ENCODE assay signal across 13 cellular contexts in genomic region chr1:237411621-237412020, GRCh38.
DNase-seq lines count a peak whose midpoint lies in the region; ATAC-seq and TF ChIP-seq lines count a peak whose summit lies in the region.
"Had no signal": no experiment of that assay in that cellular context is flagged by ENCODE, and none has a peak within 500 bp of the region (broad histone marks: within the 10 kb centered on the region; RNA-seq: fewer than 3 reads in every experiment).

No MANE protein-coding gene starts in this region.

- peak; percentile 23 for DNase-seq in activated naive CD4-positive, alpha-beta T cell treated with anti-CD3 and anti-CD28 coated beads for 36 hours
- no peak for DNase-seq in activated naive CD4-positive, alpha-beta T cell treated with anti-CD3 and anti-CD28 coated beads, Interleukin-2, amount 10 ng/mL, durations not matched to agents 7 days and 5 days
- no peak for DNase-seq in GM23338 (ENCODE audit: low spot score)
- peak; percentile 3 for DNase-seq in RKO (ENCODE audit: low spot score)
- no peak for DNase-seq in natural killer cell
- no peak for DNase-seq in GM23248
- no peak for DNase-seq in putamen (ENCODE audit: low spot score)
- DNase-seq: endodermal cell, KBM-7, NCI-H748 treated with DMSO at 0.1 percent for 48 hours, substantia nigra had no signal

- H3K36me3 ChIP-seq in GM23338 (ENCODE audit: insufficient read depth) (no peaks in the 10 kb centered on the region), GM23248 (ENCODE audit: low read depth) (no peaks in the 10 kb centered on the region)

- no peak overlapping the region for H3K9ac ChIP-seq in GM23248

- H3F3A ChIP-seq in GM23338 (replicated peaks; ENCODE audit: low read depth), result no peaks in the 10 kb centered on the region
- H3F3A ChIP-seq in GM23248 (ENCODE audit: insufficient read depth), result no peaks in the 10 kb centered on the region

- in situ Hi-C loops in GM23248 (cut with MboI), result no loop called here

- H3K27ac ChIP-seq in GM23338 (ENCODE audit: low read depth) (no peak overlapping the region), GM23248 (no peak overlapping the region)

- H3K79me2 ChIP-seq in GM23338 (replicated peaks; ENCODE audit: insufficient read depth) (no peaks in the 10 kb centered on the region), GM23248 (ENCODE audit: insufficient read depth) (no peaks in the 10 kb centered on the region)

- no peak; the same call in 2 of the 3 replicates for ATAC-seq in GM23338
- ATAC-seq in natural killer cell, result peak; percentile 81 to 84 (median 82)
- no peak for ATAC-seq in esophagus mucosa

- 13 to 25% methylated on average over 2 of the region's 2 CpGs for WGBS in GM23248 (ENCODE audit: low coverage in 1 of 2, low lambda C conversion rate in 2 of 2, missing lambda C conversion rate in 2 of 2), 2 experiments

- H4K20me1 ChIP-seq in GM23338 (replicated peaks; ENCODE audit: insufficient read depth) (no peaks in the 10 kb centered on the region), GM23248 (ENCODE audit: insufficient read depth) (no peaks in the 10 kb centered on the region)

- CTCF ChIA-PET in activated naive CD4-positive, alpha-beta T cell treated with anti-CD3 and anti-CD28 coated beads for 36 hours (lab: Charles Lee), result no interaction called here
- CTCF ChIA-PET in activated naive CD4-positive, alpha-beta T cell treated with anti-CD3 and anti-CD28 coated beads, Interleukin-2, amount 10 ng/mL, durations not matched to agents 7 days and 5 days (lab: Charles Lee), result no interaction called here

- no peak overlapping the region for H3K27ac Mint-ChIP-seq in activated naive CD4-positive, alpha-beta T cell treated with anti-CD3 and anti-CD28 coated beads for 36 hours
- no peak overlapping the region for H3K27ac Mint-ChIP-seq in activated naive CD4-positive, alpha-beta T cell treated with anti-CD3 and anti-CD28 coated beads, Interleukin-2, amount 10 ng/mL, durations not matched to agents 7 days and 5 days
- H3K27ac Mint-ChIP-seq in GM23338, result no peak overlapping the region
- H3K27ac Mint-ChIP-seq in natural killer cell, result no peak overlapping the region
- H3K27ac Mint-ChIP-seq: endodermal cell had no signal

- H3K4me1 ChIP-seq in GM23338 (ENCODE audit: insufficient read depth) (peaks cover 19% of the 10 kb centered on the region), GM23248 (ENCODE audit: insufficient read depth) (no peaks in the 10 kb centered on the region)

- H3K9me3 Mint-ChIP-seq in activated naive CD4-positive, alpha-beta T cell treated with anti-CD3 and anti-CD28 coated beads for 36 hours, result peaks cover 3% of the 10 kb centered on the region
- H3K9me3 Mint-ChIP-seq in activated naive CD4-positive, alpha-beta T cell treated with anti-CD3 and anti-CD28 coated beads, Interleukin-2, amount 10 ng/mL, durations not matched to agents 7 days and 5 days, result no peaks in the 10 kb centered on the region
- H3K9me3 Mint-ChIP-seq in GM23338 (no peaks in the 10 kb centered on the region), natural killer cell (peaks cover 2 to 8% of the 10 kb centered on the region in 2 donors)
- H3K9me3 Mint-ChIP-seq: endodermal cell had no signal

- H3K4me3 ChIP-seq in GM23338 (no peak overlapping the region), GM23248 (no peak overlapping the region)

- 0 out of 2 replicates have a peak overlapping the region, but pooled peaks have one; percentile 11 for H3K4me2 ChIP-seq in GM23338
- H3K4me2 ChIP-seq in GM23248 (ENCODE audit: unreplicated experiment), result no peak overlapping the region

- intact Hi-C loops in activated naive CD4-positive, alpha-beta T cell treated with anti-CD3 and anti-CD28 coated beads for 36 hours (cut with micrococcal nuclease), result no loop called here
- intact Hi-C loops in natural killer cell (cut with micrococcal nuclease), result no loop called here

- H3K27me3 Mint-ChIP-seq in activated naive CD4-positive, alpha-beta T cell treated with anti-CD3 and anti-CD28 coated beads for 36 hours (ENCODE audit: low read depth), result peaks cover 5% of the 10 kb centered on the region
- H3K27me3 Mint-ChIP-seq in activated naive CD4-positive, alpha-beta T cell treated with anti-CD3 and anti-CD28 coated beads, Interleukin-2, amount 10 ng/mL, durations not matched to agents 7 days and 5 days, result no peaks in the 10 kb centered on the region
- H3K27me3 Mint-ChIP-seq in GM23338 (ENCODE audit: insufficient read depth, low read depth, poor library complexity) (peaks cover 5% of the 10 kb centered on the region), natural killer cell (ENCODE audit: low read depth in 2 of 2) (no peaks in the 10 kb centered on the region)

- TF ChIP-seq CTCF in GM23338 (conservative IDR thresholded peaks at IDR 0.05; ENCODE audit: low read depth in 2 of 2) (no peak), natural killer cell (IDR thresholded peaks at IDR 0.05) (no peak)

- no peaks in the 10 kb centered on the region for H3K9me2 ChIP-seq in GM23338 (ENCODE audit: insufficient read depth)
- H3K9me2 ChIP-seq in GM23248 (ENCODE audit: insufficient read depth), result no peaks in the 10 kb centered on the region

- no peaks in the 10 kb centered on the region for H3K36me3 Mint-ChIP-seq in activated naive CD4-positive, alpha-beta T cell treated with anti-CD3 and anti-CD28 coated beads for 36 hours (ENCODE audit: low read depth)
- no peaks in the 10 kb centered on the region for H3K36me3 Mint-ChIP-seq in activated naive CD4-positive, alpha-beta T cell treated with anti-CD3 and anti-CD28 coated beads, Interleukin-2, amount 10 ng/mL, durations not matched to agents 7 days and 5 days
- H3K36me3 Mint-ChIP-seq in GM23338 (ENCODE audit: low read depth) (no peaks in the 10 kb centered on the region; the same call in 2 of the 3 replicates), natural killer cell (no peaks in the 10 kb centered on the region)
- H3K36me3 Mint-ChIP-seq: naive thymus-derived CD8-positive, alpha-beta T cell had no signal

- no peak overlapping the region for H3K4me3 Mint-ChIP-seq in activated naive CD4-positive, alpha-beta T cell treated with anti-CD3 and anti-CD28 coated beads for 36 hours
- no peak overlapping the region for H3K4me3 Mint-ChIP-seq in activated naive CD4-positive, alpha-beta T cell treated with anti-CD3 and anti-CD28 coated beads, Interleukin-2, amount 10 ng/mL, durations not matched to agents 7 days and 5 days
- H3K4me3 Mint-ChIP-seq in GM23338, result no peak overlapping the region
- no peak overlapping the region for H3K4me3 Mint-ChIP-seq in natural killer cell
- H3K4me3 Mint-ChIP-seq: endodermal cell had no signal

- no peak overlapping the region for H2AFZ ChIP-seq in GM23338
- no peak overlapping the region for H2AFZ ChIP-seq in GM23248

- H3K27me3 ChIP-seq in GM23338 (ENCODE audit: insufficient read depth), result no peaks in the 10 kb centered on the region
- H3K27me3 ChIP-seq in GM23248 (replicated peaks; ENCODE audit: insufficient read depth), result no peaks in the 10 kb centered on the region

- H3K9me3 ChIP-seq in GM23248 (ENCODE audit: low read depth), result no peaks in the 10 kb centered on the region

- H3K4me1 Mint-ChIP-seq in activated naive CD4-positive, alpha-beta T cell treated with anti-CD3 and anti-CD28 coated beads for 36 hours (ENCODE audit: low read depth), result no peaks in the 10 kb centered on the region
- H3K4me1 Mint-ChIP-seq in activated naive CD4-positive, alpha-beta T cell treated with anti-CD3 and anti-CD28 coated beads, Interleukin-2, amount 10 ng/mL, durations not matched to agents 7 days and 5 days, result peaks cover 3% of the 10 kb centered on the region
- peaks cover 14% of the 10 kb centered on the region for H3K4me1 Mint-ChIP-seq in GM23338
- H3K4me1 Mint-ChIP-seq in natural killer cell, result peaks cover 0 to 5% of the 10 kb centered on the region in 2 donors
- H3K4me1 Mint-ChIP-seq: endodermal cell had no signal

TF ChIP-seq in GM23338, 12 proteins besides CTCF, POLR2A, EP300 and RAD21:
- TF ChIP-seq CREB1 (CRISPR knock-in tag; IDR thresholded peaks at IDR 0.05; ENCODE audit: low read depth) (peak; percentile 34; the same call in 1 of the 2 replicates), EZH2phosphoT487 (IDR thresholded peaks at IDR 0.05; ENCODE audit: unreplicated experiment) (no peak)
TF ChIP-seq in GM23338: peak in this region for 1.

Comparison
In these comparisons a context has a peak if more than half of its experiments do, and no peak if none do; other contexts are left out.
1. DNase-seq: peak in activated naive CD4-positive, alpha-beta T cell treated with anti-CD3 and anti-CD28 coated beads for 36 hours (single experiment) and RKO (single experiment); none in activated naive CD4-positive, alpha-beta T cell treated with anti-CD3 and anti-CD28 coated beads, Interleukin-2, amount 10 ng/mL, durations not matched to agents 7 days and 5 days (single experiment), GM23338 (single experiment), natural killer cell (single experiment), GM23248 (single experiment) and putamen (single experiment).
2. ATAC-seq: peak in natural killer cell (3 of 3); none in GM23338 (single experiment) and esophagus mucosa (single experiment).